In the genomic region with DNA sequence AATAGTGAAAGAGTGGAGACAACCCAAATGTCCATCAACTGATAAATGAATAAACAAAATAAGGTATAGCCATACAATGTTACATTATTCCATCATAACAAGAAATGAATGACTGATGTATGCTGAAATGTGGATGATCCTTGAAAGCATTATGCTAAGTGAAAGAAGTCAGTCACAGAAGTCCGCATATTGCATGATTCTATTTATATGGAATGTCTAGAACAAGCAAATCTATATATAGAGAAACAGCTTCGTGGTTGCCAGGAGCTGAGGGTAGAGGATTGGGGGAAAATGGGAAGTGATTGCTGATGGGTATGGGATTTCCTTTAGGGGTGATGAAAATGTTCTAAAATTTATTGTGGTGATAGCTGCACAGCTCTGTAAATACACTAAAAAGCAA, we compare ENCODE assay signal across 32 cellular contexts.
A peak's percentile ranks its signal among the peaks of the same experiment; 100 is the strongest.
DNase-seq lines count a peak whose midpoint lies in the region; ATAC-seq, FAIRE-seq and TF ChIP-seq lines count a peak whose summit lies in the region.
"Had no signal": no experiment of that assay in that cellular context is flagged by ENCODE, and none has a peak within 500 bp of the region (broad histone marks: within the 10 kb centered on the region; RNA-seq: fewer than 3 reads in every experiment).

No MANE protein-coding gene starts in this region.

- no peaks in the 10 kb centered on the region for H3K9me3 ChIP-seq in neural cell (ENCODE audit: low read length)
- no peaks in the 10 kb centered on the region for H3K9me3 ChIP-seq in prostate gland
- H3K9me3 ChIP-seq: gastrocnemius medialis, MG63, sigmoid colon, SJSA1, tibial artery, vagina had no signal

- intact Hi-C loops in prostate gland (cut with DNase I), result no loop called here

- no peak for TF ChIP-seq EP300 in neural cell (conservative IDR thresholded peaks at IDR 0.05; ENCODE audit: poor library complexity, severe bottlenecking)

- ATAC-seq in HG03354 (IDR thresholded peaks at IDR 0.05; ENCODE audit: poor library complexity, severe bottlenecking, unreplicated experiment), result no peak
- ATAC-seq: esophagus mucosa, left cardiac atrium had no signal

- peaks cover 16% of the 10 kb centered on the region for H3K4me1 ChIP-seq in prostate gland (replicated peaks)

- TF ChIP-seq POLR2A in GM12891 (IDR thresholded peaks at IDR 0.05; ENCODE audit: low read depth, low read length) (no peak), prostate gland (IDR thresholded peaks at IDR 0.05) (no peak)

- no peaks in the 10 kb centered on the region for H3K79me2 ChIP-seq in neural cell (replicated peaks; ENCODE audit: insufficient read depth, low read length)

- no peaks in the 10 kb centered on the region for H4K20me1 ChIP-seq in neural cell (ENCODE audit: insufficient read depth)

- H3K4me2 ChIP-seq in neural cell (ENCODE audit: low read length), result no peak overlapping the region
- H3K4me2 ChIP-seq: KMS-11 had no signal

- H3K27me3 ChIP-seq in neural cell (ENCODE audit: insufficient read depth, low read depth, low read length), result no peaks in the 10 kb centered on the region
- no peaks in the 10 kb centered on the region for H3K27me3 ChIP-seq in prostate gland (replicated peaks; ENCODE audit: insufficient read depth)
- H3K27me3 ChIP-seq: gastrocnemius medialis, MG63, sigmoid colon, SJSA1, tibial artery, vagina had no signal

- no peak for FAIRE-seq in GM12891 (lab: Jason Lieb, UNC)

- DNase-seq in EL (peak; percentile 43), RPMI7951 (ENCODE audit: low read depth) (peak; percentile 19), dedifferentiated amniotic fluid mesenchymal stem cell (ENCODE audit: extremely low spot score) (peak; percentile 56), GM12891 (ENCODE audit: insufficient read length, low spot score) (no peak), prostate gland (ENCODE audit: low spot score) (no peak), DMS 273 (lab: John Stamatoyannopoulos, UW; ENCODE audit: unreplicated experiment) (no peak)
- DNase-seq: activated B cell treated with CpG ODN at 0.5 μM for 24 hours; activated CD4-positive, alpha-beta T cell treated with anti-CD3 and anti-CD28 coated beads, Interleukin-2, amount 10 ng/mL, durations not matched to agents 7 days and 5 days; activated effector memory CD4-positive, alpha-beta T cell treated with anti-CD3 and anti-CD28 coated beads, Interleukin-2, amount 50 U/mL, for 16 hours; activated T-cell treated with anti-CD3 and anti-CD28 coated beads, Interleukin-2, amount 50 U/mL, for 1 hour; aorta; CD8-positive, alpha-beta memory T cell; dermis blood vessel endothelial cell; gastrocnemius medialis; hippocampal formation; left cardiac atrium; mammary epithelial cell; MG63; NCI-H1105 treated with DMSO at 0.1 percent for 48 hours; NCI-H1930; NCI-H510A treated with DMSO at 0.1 percent for 48 hours; posterior cingulate gyrus; RPMI8226; sigmoid colon; stimulated activated CD4-positive, alpha-beta T cell treated with anti-CD3 and anti-CD28 coated beads, Interleukin-4, amount 100 ng/mL, for 24 hours; tibial artery had no signal

- no peaks in the 10 kb centered on the region for H3F3A ChIP-seq in neural cell (ENCODE audit: insufficient read depth, low read length, poor library complexity, severe bottlenecking)

- no peak for TF ChIP-seq RAD21 in neural cell (conservative IDR thresholded peaks at IDR 0.05)

- no peak overlapping the region for H3K9ac ChIP-seq in neural cell (ENCODE audit: low read length)
- H3K9ac ChIP-seq: KMS-11 had no signal

- H3K9me2 ChIP-seq in neural cell (ENCODE audit: insufficient read depth, low read length), result no peaks in the 10 kb centered on the region

- H3K27ac ChIP-seq in neural cell (ENCODE audit: low read length) (no peak overlapping the region), prostate gland (no peak overlapping the region)
- H3K27ac ChIP-seq: gastrocnemius medialis, KMS-11, sigmoid colon, SJSA1, tibial artery, vagina had no signal

- no peak overlapping the region for H2AFZ ChIP-seq in neural cell (ENCODE audit: low read depth, low read length)

- 71% methylated on average over 2 of the region's 2 CpGs for WGBS in prostate gland

- TF ChIP-seq CTCF in neural cell (IDR thresholded peaks at IDR 0.05; ENCODE audit: poor library complexity, severe bottlenecking), result no peak
- no peak for TF ChIP-seq CTCF in prostate gland (IDR thresholded peaks at IDR 0.05)

- H3K4me3 ChIP-seq in neural cell (ENCODE audit: low read length) (no peak overlapping the region), prostate gland (no peak overlapping the region)
- H3K4me3 ChIP-seq: gastrocnemius medialis, MG63, sigmoid colon, SJSA1, tibial artery, vagina had no signal

- H3K36me3 ChIP-seq in neural cell (ENCODE audit: insufficient read depth, low read length) (no peaks in the 10 kb centered on the region), prostate gland (no peaks in the 10 kb centered on the region)
- H3K36me3 ChIP-seq: gastrocnemius medialis, MG63, sigmoid colon, SJSA1, tibial artery, vagina had no signal

TF ChIP-seq in neural cell, 6 proteins besides CTCF, POLR2A, EP300 and RAD21:
- TF ChIP-seq POLR2AphosphoS5 (IDR thresholded peaks at IDR 0.05) (peak; percentile 20), TAF1 (IDR thresholded peaks at IDR 0.05; ENCODE audit: low read depth) (no peak)

TF ChIP-seq in GM12891, 5 proteins besides CTCF, POLR2A, EP300 and RAD21:
- TF ChIP-seq POU2F2 (IDR thresholded peaks at IDR 0.05; ENCODE audit: low read depth, low read length) (no peak), TAF1 (IDR thresholded peaks at IDR 0.05; ENCODE audit: low read depth, low read length) (no peak), PAX5 (IDR thresholded peaks at IDR 0.05; ENCODE audit: insufficient read depth, low read length, severe bottlenecking) (no peak), POLR2AphosphoS5 (IDR thresholded peaks at IDR 0.05; ENCODE audit: low read depth, low read length) (no peak), SPI1 (IDR thresholded peaks at IDR 0.05; ENCODE audit: low read depth, low read length) (no peak)

Comparison
In these comparisons a context has a peak if more than half of its experiments do, and no peak if none do; other contexts are left out.
1. DNase-seq: peak in EL (single experiment), RPMI7951 (single experiment) and dedifferentiated amniotic fluid mesenchymal stem cell (single experiment); none in GM12891 (single experiment), prostate gland (single experiment) and DMS 273 (single experiment).